ENCODE assay signal across 20 cellular contexts in the genomic region with DNA sequence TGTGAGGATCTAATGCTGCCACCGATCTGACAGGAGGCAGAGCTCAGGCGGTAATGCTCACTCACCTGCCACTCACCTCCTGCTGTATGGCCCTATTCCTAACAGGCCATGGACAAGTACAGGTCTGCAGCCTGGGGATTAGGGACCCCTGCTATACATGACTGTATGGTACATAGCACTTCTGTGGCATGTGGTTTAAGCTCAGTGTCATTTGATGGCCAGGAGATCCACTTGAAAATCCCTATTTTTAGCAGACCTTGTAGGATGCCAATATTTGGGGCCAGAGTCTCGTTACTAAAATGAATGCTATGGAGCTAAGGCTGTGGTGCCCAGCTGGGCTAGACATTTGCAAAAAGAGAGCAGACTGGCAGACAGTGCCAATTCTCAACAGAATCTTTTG. TPM values are rescaled to one million over a fixed set of nuclear protein-coding genes. Genes with fewer than 3 reads are reported as not detected.
A peak's percentile ranks its signal among the peaks of the same experiment; 100 is the strongest.
DNase-seq lines count a peak whose midpoint lies in the region; ATAC-seq and TF ChIP-seq lines count a peak whose summit lies in the region.
"Had no signal": no experiment of that assay in that cellular context is flagged by ENCODE, and none has a peak within 500 bp of the region (broad histone marks: within the 10 kb centered on the region; RNA-seq: fewer than 3 reads in every experiment).

No MANE protein-coding gene starts in this region.

- 0 out of 2 replicates have a peak, but pooled peaks cover 2% of the 10 kb centered on the region for H3K36me3 ChIP-seq in Panc1 (ENCODE audit: control insufficient read depth, insufficient read depth, low read length)

- TF ChIP-seq CTCF in Panc1 (IDR thresholded peaks at IDR 0.05) = no peak

- no peak overlapping the region for H3K4me3 ChIP-seq in Panc1 (ENCODE audit: low read depth in 2 of 2, low read length in 2 of 2)
- H3K4me3 ChIP-seq: BLaER1, K562 had no signal

- CTCF ChIA-PET in Panc1 (lab: Charles Lee) = interaction anchor here (0.5 kb wide), 1 partner anchor 53 kb away, joined by 3 read pairs; no protein-coding TSS in a partner anchor

- in situ Hi-C loops in Panc1 (cut with HindIII; ENCODE audit: low pct_unique_long_range_greater_than_20kb, low sequenced_read_pairs) = no loop called here

- POLR2A ChIA-PET in Panc1 (lab: Charles Lee) = no interaction called here

- no peaks in the 10 kb centered on the region for H3K9me3 ChIP-seq in Panc1 (ENCODE audit: control insufficient read depth, insufficient read depth, low read depth, low read length)
- H3K9me3 ChIP-seq: BLaER1, SK-N-SH had no signal

- ATAC-seq in Panc1 (no peak), GM21515 (IDR thresholded peaks at IDR 0.05; ENCODE audit: unreplicated experiment) (no peak), GM21529 (IDR thresholded peaks at IDR 0.05; ENCODE audit: unreplicated experiment) (no peak)
- ATAC-seq: K562 had no signal

- peaks cover 3% of the 10 kb centered on the region; the same call in 1 of the 2 replicates for H3K4me1 ChIP-seq in Panc1 (ENCODE audit: control insufficient read depth, insufficient read depth, low read length)
- H3K4me1 ChIP-seq: BLaER1 had no signal

- H3K27ac ChIP-seq in Panc1 (ENCODE audit: low read length) (peak overlapping the region; percentile 0; the same call in 1 of the 2 replicates), cingulate gyrus (ENCODE audit: low read depth, low read length) (peak overlapping the region; percentile 32), layer of hippocampus (ENCODE audit: low read depth, low read length) (peak overlapping the region; percentile 6), temporal lobe (ENCODE audit: low read depth, low read length) (peak overlapping the region; percentile 62)
- H3K27ac ChIP-seq: BLaER1 had no signal

- no TSS peak for BruUV-seq in Panc1 (replicated peaks; lab: Mats Ljungman, UMichigan)

- DNase-seq in Panc1 (ENCODE audit: low read depth, low spot score) (no peak), GM19238 (ENCODE audit: insufficient read length, low spot score) (no peak), GDM1 (lab: John Stamatoyannopoulos, UW) (no peak)
- DNase-seq: CD4-positive, alpha-beta memory T cell; DMS153; NCI-H1092 treated with DMSO at 0.1 percent for 48 hours; NCI-H146; NCI-H2029 treated with DMSO at 0.1 percent for 48 hours; NCI-H2171; SHP77 treated with DMSO at 0.1 percent for 48 hours; SK-N-SH had no signal

- intact Hi-C loops in Panc1 (cut with micrococcal nuclease; ENCODE audit: unreplicated experiment) = no loop called here

- no peaks in the 10 kb centered on the region for H3K27me3 ChIP-seq in Panc1 (ENCODE audit: control insufficient read depth, insufficient read depth, low read length)
- H3K27me3 ChIP-seq in layer of hippocampus (ENCODE audit: control insufficient read depth, insufficient read depth, low read length) = no peaks in the 10 kb centered on the region
- H3K27me3 ChIP-seq: BLaER1 had no signal

RNA-seq across cellular contexts. Expression of a gene that starts 1.7 kb away (rescaled TPM):
- not detected for total RNA-seq in Panc1 (2021; ENCODE audit: unreplicated experiment)
- polyA plus RNA-seq in Panc1 (2012; ENCODE audit: insufficient read length) = not detected
- 0.25 TPM for total RNA-seq in temporal lobe
- total RNA-seq: A673; CD4-positive, alpha-beta memory T cell; H1; K562 had no signal
- polyA plus RNA-seq: CD4-positive, alpha-beta memory T cell; H1; K562 had no signal

Comparison
In these comparisons a context has a peak if more than half of its experiments do, and no peak if none do; other contexts are left out.
1. H3K27ac ChIP-seq: peak in every context shown above with its lines; median percentile 62 in temporal lobe; 32 in cingulate gyrus; 6 in layer of hippocampus; 0 in Panc1.